Comparison of ENCODE assay signal across 16 cellular contexts in the genomic region with DNA sequence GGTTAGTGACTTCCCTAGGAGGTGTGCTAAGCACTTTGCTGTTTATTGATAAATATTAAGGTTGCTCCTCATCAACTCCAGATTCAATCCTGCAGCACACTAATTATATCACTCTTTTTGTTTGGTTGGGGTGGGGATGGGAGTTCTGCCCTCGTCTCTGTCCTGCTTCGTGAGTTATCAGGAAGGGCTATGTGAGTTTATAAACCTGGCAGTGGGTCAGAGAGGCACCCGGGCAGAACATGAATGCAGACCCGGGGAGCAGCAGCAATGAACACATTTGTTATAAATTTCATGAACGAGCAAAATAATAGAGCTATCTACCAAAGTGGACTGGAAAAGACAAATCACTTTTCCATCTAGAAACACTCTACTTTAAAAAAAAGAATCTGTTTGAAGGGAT.
DNase-seq lines count a peak whose midpoint lies in the region; ATAC-seq and TF ChIP-seq lines count a peak whose summit lies in the region.
"Had no signal": no experiment of that assay in that cellular context is flagged by ENCODE, and none has a peak within 500 bp of the region (broad histone marks: within the 10 kb centered on the region; RNA-seq: fewer than 3 reads in every experiment).

No MANE protein-coding gene starts in this region.

- no peak overlapping the region for H3K4me3 ChIP-seq in BLaER1
- H3K4me3 ChIP-seq in GM23338: no peak overlapping the region

- H3F3A ChIP-seq in GM23338 (replicated peaks; ENCODE audit: low read depth): no peaks in the 10 kb centered on the region

- H3K4me1 Mint-ChIP-seq in GM23338 (peaks cover 34% of the 10 kb centered on the region), brain (peaks cover 67% of the 10 kb centered on the region), nephron (peaks cover 56% of the 10 kb centered on the region)

- no peak overlapping the region for H3K9ac ChIP-seq in BLaER1

- peak overlapping the region; percentile 53 for H3K4me2 ChIP-seq in BLaER1
- no peak overlapping the region for H3K4me2 ChIP-seq in GM23338

- peak overlapping the region; percentile 31; the same call in 1 of the 2 replicates for H3K27ac Mint-ChIP-seq in GM23338
- peak overlapping the region; percentile 10 to 94 (median 77) for H3K27ac Mint-ChIP-seq in brain
- H3K27ac Mint-ChIP-seq in nephron: peak overlapping the region; percentile 18 to 72 (median 69)
- H3K27ac Mint-ChIP-seq: CD4-positive, alpha-beta T cell had no signal

- TF ChIP-seq CTCF in GM23338 (conservative IDR thresholded peaks at IDR 0.05; ENCODE audit: low read depth in 2 of 2) (no peak), brain (conservative IDR thresholded peaks at IDR 0.05) (no peak), nephron (IDR thresholded peaks at IDR 0.05; ENCODE audit: unreplicated experiment in 3 of 3) (no peak)

- no peaks in the 10 kb centered on the region for H3K9me2 ChIP-seq in GM23338 (ENCODE audit: insufficient read depth)

- H4K20me1 ChIP-seq in BLaER1 (no peaks in the 10 kb centered on the region), GM23338 (replicated peaks; ENCODE audit: insufficient read depth) (no peaks in the 10 kb centered on the region)

- no peak; the same call in 2 of the 3 replicates for ATAC-seq in GM23338
- ATAC-seq in HG03025 (IDR thresholded peaks at IDR 0.05; ENCODE audit: low FRiP score, unreplicated experiment): no peak
- no peak for ATAC-seq in HG03520 (IDR thresholded peaks at IDR 0.05; ENCODE audit: unreplicated experiment)
- ATAC-seq: SK-N-SH treated with all-trans-retinoic acid at 6 μM for 48 hours had no signal

- H3K9me3 ChIP-seq in BLaER1: no peaks in the 10 kb centered on the region

- H2AFZ ChIP-seq in GM23338: no peak overlapping the region

- peaks cover 21% of the 10 kb centered on the region for H3K4me1 ChIP-seq in BLaER1
- peaks cover 23% of the 10 kb centered on the region for H3K4me1 ChIP-seq in GM23338 (ENCODE audit: insufficient read depth)

- no peaks in the 10 kb centered on the region for H3K79me2 ChIP-seq in GM23338 (replicated peaks; ENCODE audit: insufficient read depth)

- H3K4me3 Mint-ChIP-seq in GM23338 (no peak overlapping the region), brain (peak overlapping the region in 3 of 5 experiments; percentile 6 to 36 (median 10)), nephron (no peak overlapping the region)
- H3K4me3 Mint-ChIP-seq: CD4-positive, alpha-beta T cell; IgD-negative memory B cell had no signal

- intact Hi-C loops in posterior vena cava (cut with DNase I): no loop called here

- H3K9me3 Mint-ChIP-seq in GM23338 (no peaks in the 10 kb centered on the region), brain (peaks cover 0 to 2% (median 0%) of the 10 kb centered on the region in 5 experiments), nephron (no peaks in the 10 kb centered on the region)
- H3K9me3 Mint-ChIP-seq: CD4-positive, alpha-beta T cell; IgD-negative memory B cell had no signal

- peaks cover 82% of the 10 kb centered on the region for H3K36me3 ChIP-seq in BLaER1
- H3K36me3 ChIP-seq in GM23338 (ENCODE audit: insufficient read depth): no peaks in the 10 kb centered on the region

- no peaks in the 10 kb centered on the region for H3K27me3 Mint-ChIP-seq in GM23338 (ENCODE audit: insufficient read depth, low read depth, poor library complexity)
- H3K27me3 Mint-ChIP-seq in brain: peaks cover 28% of the 10 kb centered on the region
- peaks cover 5% of the 10 kb centered on the region for H3K27me3 Mint-ChIP-seq in nephron (ENCODE audit: low read depth)
- H3K27me3 Mint-ChIP-seq: IgD-negative memory B cell had no signal

- H3K27me3 ChIP-seq in BLaER1 (no peaks in the 10 kb centered on the region), GM23338 (ENCODE audit: insufficient read depth) (no peaks in the 10 kb centered on the region)

- H3K36me3 Mint-ChIP-seq in GM23338 (ENCODE audit: low read depth) (no peaks in the 10 kb centered on the region), brain (no peaks in the 10 kb centered on the region), nephron (ENCODE audit: low read depth) (no peaks in the 10 kb centered on the region)
- H3K36me3 Mint-ChIP-seq: IgD-negative memory B cell had no signal

- no peak for DNase-seq in GM23338 (ENCODE audit: low spot score)
- DNase-seq in posterior vena cava (ENCODE audit: low spot score): no peak
- DNase-seq: ACHN; AML-193; CD4-positive, alpha-beta T cell; NCI-H1694; NCI-H226; SHP77 treated with DMSO at 0.1 percent for 48 hours had no signal

- H3K27ac ChIP-seq in BLaER1: no peak overlapping the region
- H3K27ac ChIP-seq in GM23338 (ENCODE audit: low read depth): no peak overlapping the region
- H3K27ac ChIP-seq: HL-60 had no signal

TF ChIP-seq in GM23338, 12 proteins besides CTCF, POLR2A, EP300 and RAD21 (continues in another document):
- TF ChIP-seq STAT1 (IDR thresholded peaks at IDR 0.05; ENCODE audit: unreplicated experiment): no peak
- TF ChIP-seq, protein P1, sequence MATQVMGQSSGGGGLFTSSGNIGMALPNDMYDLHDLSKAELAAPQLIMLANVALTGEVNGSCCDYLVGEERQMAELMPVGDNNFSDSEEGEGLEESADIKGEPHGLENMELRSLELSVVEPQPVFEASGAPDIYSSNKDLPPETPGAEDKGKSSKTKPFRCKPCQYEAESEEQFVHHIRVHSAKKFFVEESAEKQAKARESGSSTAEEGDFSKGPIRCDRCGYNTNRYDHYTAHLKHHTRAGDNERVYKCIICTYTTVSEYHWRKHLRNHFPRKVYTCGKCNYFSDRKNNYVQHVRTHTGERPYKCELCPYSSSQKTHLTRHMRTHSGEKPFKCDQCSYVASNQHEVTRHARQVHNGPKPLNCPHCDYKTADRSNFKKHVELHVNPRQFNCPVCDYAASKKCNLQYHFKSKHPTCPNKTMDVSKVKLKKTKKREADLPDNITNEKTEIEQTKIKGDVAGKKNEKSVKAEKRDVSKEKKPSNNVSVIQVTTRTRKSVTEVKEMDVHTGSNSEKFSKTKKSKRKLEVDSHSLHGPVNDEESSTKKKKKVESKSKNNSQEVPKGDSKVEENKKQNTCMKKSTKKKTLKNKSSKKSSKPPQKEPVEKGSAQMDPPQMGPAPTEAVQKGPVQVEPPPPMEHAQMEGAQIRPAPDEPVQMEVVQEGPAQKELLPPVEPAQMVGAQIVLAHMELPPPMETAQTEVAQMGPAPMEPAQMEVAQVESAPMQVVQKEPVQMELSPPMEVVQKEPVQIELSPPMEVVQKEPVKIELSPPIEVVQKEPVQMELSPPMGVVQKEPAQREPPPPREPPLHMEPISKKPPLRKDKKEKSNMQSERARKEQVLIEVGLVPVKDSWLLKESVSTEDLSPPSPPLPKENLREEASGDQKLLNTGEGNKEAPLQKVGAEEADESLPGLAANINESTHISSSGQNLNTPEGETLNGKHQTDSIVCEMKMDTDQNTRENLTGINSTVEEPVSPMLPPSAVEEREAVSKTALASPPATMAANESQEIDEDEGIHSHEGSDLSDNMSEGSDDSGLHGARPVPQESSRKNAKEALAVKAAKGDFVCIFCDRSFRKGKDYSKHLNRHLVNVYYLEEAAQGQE (IDR thresholded peaks at IDR 0.05; ENCODE audit: unreplicated experiment): no peak
- no peak for TF ChIP-seq POLR2AphosphoS5 (IDR thresholded peaks at IDR 0.05; ENCODE audit: low read depth)
- TF ChIP-seq, protein P2, sequence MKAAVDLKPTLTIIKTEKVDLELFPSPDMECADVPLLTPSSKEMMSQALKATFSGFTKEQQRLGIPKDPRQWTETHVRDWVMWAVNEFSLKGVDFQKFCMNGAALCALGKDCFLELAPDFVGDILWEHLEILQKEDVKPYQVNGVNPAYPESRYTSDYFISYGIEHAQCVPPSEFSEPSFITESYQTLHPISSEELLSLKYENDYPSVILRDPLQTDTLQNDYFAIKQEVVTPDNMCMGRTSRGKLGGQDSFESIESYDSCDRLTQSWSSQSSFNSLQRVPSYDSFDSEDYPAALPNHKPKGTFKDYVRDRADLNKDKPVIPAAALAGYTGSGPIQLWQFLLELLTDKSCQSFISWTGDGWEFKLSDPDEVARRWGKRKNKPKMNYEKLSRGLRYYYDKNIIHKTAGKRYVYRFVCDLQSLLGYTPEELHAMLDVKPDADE (IDR thresholded peaks at IDR 0.05): no peak
- TF ChIP-seq EZH2 (IDR thresholded peaks at IDR 0.05; ENCODE audit: low read depth, unreplicated experiment): no peak
- no peak for TF ChIP-seq ZNF331 (CRISPR knock-in tag; IDR thresholded peaks at IDR 0.05; ENCODE audit: low read depth)
- TF ChIP-seq NANOG (IDR thresholded peaks at IDR 0.05; ENCODE audit: borderline replicate concordance): no peak
- TF ChIP-seq EZH2phosphoT487 (IDR thresholded peaks at IDR 0.05; ENCODE audit: unreplicated experiment): no peak

Comparison
In these comparisons a context has a peak if more than half of its experiments do, and no peak if none do; other contexts are left out.
1. H3K4me3 Mint-ChIP-seq: peak in brain (3 of 5); none in GM23338 (single experiment) and nephron (0 of 3).
2. Peak in every context shown above with its lines, with median percentiles within 50 percentile points of each other: H3K27ac Mint-ChIP-seq.